ENCODE assay signal across 19 cellular contexts in genomic region chr11:13620063-13620462, GRCh38. TPM values are rescaled to one million over a fixed set of nuclear protein-coding genes. Genes with fewer than 3 reads are reported as not detected.
A peak's percentile ranks its signal among the peaks of the same experiment; 100 is the strongest.
DNase-seq lines count a peak whose midpoint lies in the region; ATAC-seq, FAIRE-seq and TF ChIP-seq lines count a peak whose summit lies in the region.
"Had no signal": no experiment of that assay in that cellular context is flagged by ENCODE, and none has a peak within 500 bp of the region (broad histone marks: within the 10 kb centered on the region; RNA-seq: fewer than 3 reads in every experiment).

No MANE protein-coding gene starts in this region.

- CTCF ChIA-PET in H1 (lab: Charles Lee; ENCODE audit: partially characterized antibody) = interaction anchor here (1.0 kb wide), 1 partner anchor 85 kb away, joined by 3 read pairs; no protein-coding TSS in a partner anchor

- H3K79me2 ChIP-seq in Karpas-422 (ENCODE audit: low read length) (no peaks in the 10 kb centered on the region), H1 (ENCODE audit: control insufficient read depth in 1 of 2, insufficient read depth in 2 of 2, low read length in 2 of 2) (no peaks in the 10 kb centered on the region)

- H2AK5ac ChIP-seq in H1 (ENCODE audit: low read depth, low read length) = no peak overlapping the region
- peak overlapping the region; percentile 89 for H2AK5ac ChIP-seq in neuronal stem cell (ENCODE audit: low read depth, low read length)

- H2BK15ac ChIP-seq in H1 (ENCODE audit: low read length) (no peak overlapping the region), neuronal stem cell (ENCODE audit: low read length) (no peak overlapping the region)

- H3K4ac ChIP-seq in H1 (replicated peaks; ENCODE audit: insufficient read length, low read depth, low read length) (no peak overlapping the region), neuronal stem cell (ENCODE audit: low read length) (no peak overlapping the region)

- H2BK120ac ChIP-seq in H1 (replicated peaks; ENCODE audit: low read depth, low read length) (no peak overlapping the region), neuronal stem cell (ENCODE audit: low read depth, low read length) (no peak overlapping the region)

- H3K18ac ChIP-seq in H1 (ENCODE audit: extremely low read depth, low read length) (no peak overlapping the region), neuronal stem cell (ENCODE audit: low read length) (peak overlapping the region; percentile 5)

- H3K56ac ChIP-seq in H1 (replicated peaks; ENCODE audit: insufficient read length, low read depth, low read length) = no peak overlapping the region

- peak; percentile 10 for DNase-seq in Karpas-422
- DNase-seq in H1 (ENCODE audit: low read depth in 1 of 2, low spot score in 2 of 2) = no peak
- no peak for DNase-seq in neuronal stem cell (ENCODE audit: low spot score)
- no peak for DNase-seq in retina
- no peak for DNase-seq in SHP77 (lab: John Stamatoyannopoulos, UW)
- DNase-seq: C1 segment of cervical spinal cord; Calu3; CD4-positive, alpha-beta memory T cell; COR-L47; DMS53; DMS79 treated with DMSO at 0.1 percent for 48 hours; GF-D8; HFFc6 had no signal

- H3K4me1 ChIP-seq in Karpas-422 (ENCODE audit: low read length) (no peaks in the 10 kb centered on the region), H1 (replicated peaks in 1 of 4; ENCODE audit: control insufficient read depth in 3 of 4, insufficient read depth in 4 of 4, low read length in 3 of 4) (no peaks in the 10 kb centered on the region), neuronal stem cell (ENCODE audit: control insufficient read depth in 2 of 2, insufficient read depth in 1 of 2, low read depth in 1 of 2, low read length in 2 of 2) (peaks cover 0 to 2% of the 10 kb centered on the region in 2 donors)
- H3K4me1 ChIP-seq: HAP-1 had no signal

- H4K91ac ChIP-seq in H1 (replicated peaks; ENCODE audit: insufficient read length, low read length) (no peak overlapping the region), neuronal stem cell (ENCODE audit: low read depth, low read length, poor library complexity) (no peak overlapping the region)

- H2BK12ac ChIP-seq in H1 (ENCODE audit: low read depth, low read length) (no peak overlapping the region), neuronal stem cell (ENCODE audit: low read length) (peak overlapping the region; percentile 1)

- TF ChIP-seq EP300 in H1 (IDR thresholded peaks at IDR 0.05; ENCODE audit: borderline replicate concordance in 1 of 2, low read depth in 2 of 2, low read length in 2 of 2) = no peak

- H4K20me1 ChIP-seq in Karpas-422 (ENCODE audit: insufficient read depth, low read depth, low read length) (no peaks in the 10 kb centered on the region), H1 (replicated peaks in 1 of 2; ENCODE audit: control insufficient read depth in 1 of 2, insufficient read depth in 2 of 2, low read length in 2 of 2) (no peaks in the 10 kb centered on the region)

- 94% methylated on average over 2 of the region's 2 CpGs; no CpG with 5 or more reads in 1 of the 2 experiments for WGBS in H1 (ENCODE audit: extremely low coverage in 1 of 2, insufficient coverage in 1 of 2, insufficient read length in 1 of 2, insufficient replicate concordance in 2 of 2, low coverage in 1 of 2, low lambda C conversion rate in 2 of 2, missing lambda C conversion rate in 1 of 2), 2 experiments
- WGBS in neuronal stem cell (ENCODE audit: extremely low coverage in 2 of 2, insufficient read length in 2 of 2, insufficient replicate concordance in 1 of 2), 2 donors = no CpG with 5 or more reads among the region's 2 CpGs

- H3K4me3 ChIP-seq in Karpas-422 (ENCODE audit: low read length) (no peak overlapping the region), H1 (ENCODE audit: extremely low read depth in 1 of 4, insufficient read depth in 2 of 4, low read depth in 3 of 4, low read length in 4 of 4) (no peak overlapping the region), neuronal stem cell (ENCODE audit: low read length in 2 of 2) (no peak overlapping the region)
- H3K4me3 ChIP-seq: GM23338, HAP-1 had no signal

- POLR2A ChIA-PET in H1 (lab: Charles Lee; ENCODE audit: partially characterized antibody) = no interaction called here

- H3K4me2 ChIP-seq in Karpas-422 (ENCODE audit: low read depth, low read length, poor library complexity, severe bottlenecking) (no peak overlapping the region), H1 (ENCODE audit: insufficient read depth in 1 of 2, low read depth in 2 of 2, low read length in 2 of 2) (no peak overlapping the region), neuronal stem cell (ENCODE audit: insufficient read depth, low read length, poor library complexity, severe bottlenecking) (no peak overlapping the region)
- H3K4me2 ChIP-seq: GM23338 had no signal

- H3K36me3 ChIP-seq in Karpas-422 (ENCODE audit: insufficient read depth, low read length) (no peaks in the 10 kb centered on the region), H1 (ENCODE audit: control insufficient read depth in 2 of 4, insufficient read depth in 4 of 4, low read length in 3 of 4) (no peaks in the 10 kb centered on the region; a peak in 1 of 8 replicates), neuronal stem cell (replicated peaks in 1 of 2; ENCODE audit: control insufficient read depth in 2 of 2, insufficient read depth in 2 of 2, low read length in 2 of 2) (peaks cover 0 to 2% of the 10 kb centered on the region in 2 donors)
- H3K36me3 ChIP-seq: HAP-1 had no signal

- H2AFZ ChIP-seq in Karpas-422 (ENCODE audit: low read length) (no peak overlapping the region), H1 (ENCODE audit: low read length) (no peak overlapping the region), neuronal stem cell (ENCODE audit: low read length) (no peak overlapping the region)
- H2AFZ ChIP-seq: GM23338 had no signal

- TF ChIP-seq POLR2A in H1 (IDR thresholded peaks at IDR 0.05; ENCODE audit: control extremely low read depth in 1 of 2, low read depth in 2 of 2, low read length in 2 of 2) = no peak

- H4K8ac ChIP-seq in H1 (ENCODE audit: extremely low read depth, insufficient read depth, low read length) (no peak overlapping the region), neuronal stem cell (ENCODE audit: low read depth, low read length) (no peak overlapping the region)

- no peak overlapping the region for H3K23ac ChIP-seq in H1 (ENCODE audit: insufficient read length)
- peak overlapping the region; percentile 58 for H3K23ac ChIP-seq in neuronal stem cell (ENCODE audit: low read depth, low read length, poor library complexity)

- H3K14ac ChIP-seq in H1 (ENCODE audit: insufficient read length) = no peak overlapping the region
- peak overlapping the region; percentile 14 for H3K14ac ChIP-seq in neuronal stem cell (ENCODE audit: low read length)

- no peak for TF ChIP-seq CTCF in H1 (IDR thresholded peaks at IDR 0.05; ENCODE audit: control extremely low read depth in 1 of 3, insufficient read depth in 1 of 3, low read depth in 1 of 3, low read length in 3 of 3)

- H3K9ac ChIP-seq in Karpas-422 (ENCODE audit: low read length) (no peak overlapping the region), H1 (replicated peaks in 1 of 4; ENCODE audit: extremely low read depth in 1 of 4, low read depth in 3 of 4, low read length in 3 of 4) (no peak overlapping the region), neuronal stem cell (ENCODE audit: low read depth, low read length, poor library complexity) (no peak overlapping the region)

- no peak overlapping the region for H4K5ac ChIP-seq in H1 (ENCODE audit: insufficient read length, low read depth, low read length)

- no peak for TF ChIP-seq RAD21 in H1 (IDR thresholded peaks at IDR 0.05 in 1 of 2, conservative IDR thresholded peaks at IDR 0.05 in 1 of 2; ENCODE audit: low read depth in 2 of 2, low read length in 2 of 2)

- H2BK5ac ChIP-seq in H1 (ENCODE audit: low read depth, low read length) = 0 out of 2 replicates have a peak overlapping the region, but pooled peaks have one; percentile 15
- H2BK5ac ChIP-seq in neuronal stem cell (ENCODE audit: low read length) = no peak overlapping the region

- H3K27ac ChIP-seq in Karpas-422 (ENCODE audit: low read length) (no peak overlapping the region), H1 (ENCODE audit: low read depth, low read length) (no peak overlapping the region), neuronal stem cell (replicated peaks; ENCODE audit: low read length) (no peak overlapping the region)

- FAIRE-seq in H1 (lab: Jason Lieb, UNC) = no peak
- FAIRE-seq: GM12891, GM18507, H54 had no signal

- no peak overlapping the region for H2BK20ac ChIP-seq in H1 (ENCODE audit: low read length)

- no peak for ATAC-seq in HG02938 (IDR thresholded peaks at IDR 0.05; ENCODE audit: unreplicated experiment)
- ATAC-seq: GM23338 had no signal

- H3K9me3 ChIP-seq in Karpas-422 (ENCODE audit: low read length) = no peaks in the 10 kb centered on the region
- no peaks in the 10 kb centered on the region for H3K9me3 ChIP-seq in H1 (ENCODE audit: insufficient read depth in 2 of 2, low read depth in 1 of 2, low read length in 1 of 2)
- peaks cover 0 to 3% of the 10 kb centered on the region in 2 donors for H3K9me3 ChIP-seq in neuronal stem cell (replicated peaks in 1 of 2; ENCODE audit: control insufficient read depth in 2 of 2, insufficient read depth in 1 of 2, low read depth in 1 of 2, low read length in 2 of 2)
- H3K9me3 ChIP-seq: HAP-1 had no signal

- no peaks in the 10 kb centered on the region for H3K79me1 ChIP-seq in H1 (ENCODE audit: low read depth, low read length)
- no peaks in the 10 kb centered on the region for H3K79me1 ChIP-seq in neuronal stem cell (ENCODE audit: low read depth, low read length)

- H3K27me3 ChIP-seq in Karpas-422 (ENCODE audit: low read length) = no peaks in the 10 kb centered on the region
- no peaks in the 10 kb centered on the region for H3K27me3 ChIP-seq in H1 (replicated peaks in 1 of 4; ENCODE audit: control insufficient read depth in 3 of 4, extremely low read depth in 1 of 4, insufficient read depth in 3 of 4, low read length in 3 of 4)
- peaks cover 0 to 2% (median 0%) of the 10 kb centered on the region in 3 experiments for H3K27me3 ChIP-seq in neuronal stem cell (ENCODE audit: control insufficient read depth in 3 of 3, insufficient read depth in 3 of 3, low read depth in 1 of 3, low read length in 3 of 3)

- H3K9me2 ChIP-seq in Karpas-422 (replicated peaks; ENCODE audit: insufficient read depth, low read length) = 0 out of 2 replicates have a peak, but pooled peaks cover 3% of the 10 kb centered on the region

- H3K23me2 ChIP-seq in H1 (ENCODE audit: low read depth, low read length) = no peaks in the 10 kb centered on the region

RNA-seq across cellular contexts. Expression of gene FAR1, which starts 48.4 kb away (rescaled TPM):
- total RNA-seq in Karpas-422 (2014; rRNA removed; shearing (Covaris generic); ENCODE audit: low replicate concordance) = 55.3 and 98.1 TPM in 2 replicates
- total RNA-seq in H1 (2021; fragmentation: NEBNext Ultra II Directional; extraction: Animal tissue kit (Norgen Biotek cat#: 25700)) = 65.1 and 68.5 TPM in 2 replicates
- 17.2 and 29.7 TPM in 2 replicates for polyA plus RNA-seq in H1 (2011; rRNA removed)
- polyA plus RNA-seq in H1 (2011; cell fraction: cytosol; rRNA removed) = 32.4 TPM
- polyA plus RNA-seq in H1 (2011; cell fraction: nucleus; rRNA removed) = 37.2 TPM
- polyA plus RNA-seq in H1 (2012, experiment 1 of 2) = 26.4 to 47.3 TPM (median 40.0 TPM) in 4 replicates
- polyA plus RNA-seq in H1 (2012, experiment 2 of 2) = 2.1 TPM
- 32.3 TPM for polyA plus RNA-seq in H1 (2013, experiment 1 of 2)
- 32.6 TPM for polyA plus RNA-seq in H1 (2013, experiment 2 of 2)
- 89.0 and 160 TPM in 2 replicates for polyA minus RNA-seq in H1 (2011; rRNA and poly(A)+ RNA removed)
- polyA minus RNA-seq in H1 (2011; cell fraction: cytosol; rRNA and poly(A)+ RNA removed) = 24.3 TPM
- polyA minus RNA-seq in H1 (2011; cell fraction: nucleus; rRNA and poly(A)+ RNA removed) = 64.5 TPM
- 35.2 TPM for polyA plus RNA-seq in neuronal stem cell (2013, experiment 1 of 2)
- polyA plus RNA-seq in neuronal stem cell (2013, experiment 2 of 2) = 34.2 TPM
